2 cellular contexts compared by ENCODE assay signal in the genomic region with DNA sequence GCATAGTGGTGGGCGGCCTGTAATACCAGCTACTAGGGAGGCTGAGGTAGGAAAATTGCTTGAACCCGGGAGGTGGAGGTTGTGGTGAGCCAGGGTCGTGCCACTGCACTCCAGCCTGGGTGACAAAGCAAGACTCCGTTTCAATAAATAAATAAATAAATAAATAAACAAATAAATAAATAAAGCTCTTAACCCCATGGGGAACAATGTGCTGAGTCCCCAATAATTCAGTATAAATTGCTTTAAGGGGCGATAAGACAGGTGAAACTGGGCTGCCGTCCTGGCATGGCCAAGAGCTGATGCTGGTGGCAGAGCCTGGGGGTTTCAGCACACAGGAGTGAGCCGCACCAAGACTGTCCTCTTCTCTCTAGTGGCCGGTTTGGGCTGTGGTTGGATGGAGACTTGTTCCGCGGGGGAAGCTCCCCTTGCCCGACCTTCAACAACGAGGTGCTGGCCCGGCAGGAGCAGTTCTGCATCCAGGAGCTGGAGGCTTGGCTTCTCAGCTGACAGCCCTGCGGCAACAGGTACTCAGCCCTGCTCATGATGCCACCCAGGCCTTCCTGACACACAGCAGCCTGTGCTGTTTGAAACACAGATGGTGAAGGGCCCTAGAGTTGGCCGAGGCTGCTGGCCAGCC.
TF ChIP-seq lines count a peak whose summit lies in the region.

No MANE protein-coding gene starts in this region.

TF ChIP-seq in HEK293, 187 proteins besides CTCF, POLR2A, EP300 and RAD21 (continues in another document):
- no peak for TF ChIP-seq ZBTB21 (tag by site-specific recombination; IDR thresholded peaks at IDR 0.05)
- TF ChIP-seq, protein P1, sequence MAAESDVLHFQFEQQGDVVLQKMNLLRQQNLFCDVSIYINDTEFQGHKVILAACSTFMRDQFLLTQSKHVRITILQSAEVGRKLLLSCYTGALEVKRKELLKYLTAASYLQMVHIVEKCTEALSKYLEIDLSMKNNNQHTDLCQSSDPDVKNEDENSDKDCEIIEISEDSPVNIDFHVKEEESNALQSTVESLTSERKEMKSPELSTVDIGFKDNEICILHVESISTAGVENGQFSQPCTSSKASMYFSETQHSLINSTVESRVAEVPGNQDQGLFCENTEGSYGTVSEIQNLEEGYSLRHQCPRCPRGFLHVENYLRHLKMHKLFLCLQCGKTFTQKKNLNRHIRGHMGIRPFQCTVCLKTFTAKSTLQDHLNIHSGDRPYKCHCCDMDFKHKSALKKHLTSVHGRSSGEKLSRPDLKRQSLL (tag by site-specific recombination; IDR thresholded peaks at IDR 0.05) = no peak
- TF ChIP-seq ZNF169 (tag by site-specific recombination; IDR thresholded peaks at IDR 0.05) = no peak
- no peak for TF ChIP-seq ZNF747 (tag by site-specific recombination; IDR thresholded peaks at IDR 0.05)
- TF ChIP-seq ZNF394 (tag by site-specific recombination; IDR thresholded peaks at IDR 0.05; ENCODE audit: borderline replicate concordance) = peak; percentile 70; the same call in 1 of the 2 replicates
- TF ChIP-seq, protein P2, sequence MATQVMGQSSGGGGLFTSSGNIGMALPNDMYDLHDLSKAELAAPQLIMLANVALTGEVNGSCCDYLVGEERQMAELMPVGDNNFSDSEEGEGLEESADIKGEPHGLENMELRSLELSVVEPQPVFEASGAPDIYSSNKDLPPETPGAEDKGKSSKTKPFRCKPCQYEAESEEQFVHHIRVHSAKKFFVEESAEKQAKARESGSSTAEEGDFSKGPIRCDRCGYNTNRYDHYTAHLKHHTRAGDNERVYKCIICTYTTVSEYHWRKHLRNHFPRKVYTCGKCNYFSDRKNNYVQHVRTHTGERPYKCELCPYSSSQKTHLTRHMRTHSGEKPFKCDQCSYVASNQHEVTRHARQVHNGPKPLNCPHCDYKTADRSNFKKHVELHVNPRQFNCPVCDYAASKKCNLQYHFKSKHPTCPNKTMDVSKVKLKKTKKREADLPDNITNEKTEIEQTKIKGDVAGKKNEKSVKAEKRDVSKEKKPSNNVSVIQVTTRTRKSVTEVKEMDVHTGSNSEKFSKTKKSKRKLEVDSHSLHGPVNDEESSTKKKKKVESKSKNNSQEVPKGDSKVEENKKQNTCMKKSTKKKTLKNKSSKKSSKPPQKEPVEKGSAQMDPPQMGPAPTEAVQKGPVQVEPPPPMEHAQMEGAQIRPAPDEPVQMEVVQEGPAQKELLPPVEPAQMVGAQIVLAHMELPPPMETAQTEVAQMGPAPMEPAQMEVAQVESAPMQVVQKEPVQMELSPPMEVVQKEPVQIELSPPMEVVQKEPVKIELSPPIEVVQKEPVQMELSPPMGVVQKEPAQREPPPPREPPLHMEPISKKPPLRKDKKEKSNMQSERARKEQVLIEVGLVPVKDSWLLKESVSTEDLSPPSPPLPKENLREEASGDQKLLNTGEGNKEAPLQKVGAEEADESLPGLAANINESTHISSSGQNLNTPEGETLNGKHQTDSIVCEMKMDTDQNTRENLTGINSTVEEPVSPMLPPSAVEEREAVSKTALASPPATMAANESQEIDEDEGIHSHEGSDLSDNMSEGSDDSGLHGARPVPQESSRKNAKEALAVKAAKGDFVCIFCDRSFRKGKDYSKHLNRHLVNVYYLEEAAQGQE (tag by site-specific recombination; IDR thresholded peaks at IDR 0.05) = no peak
- TF ChIP-seq, protein P3, sequence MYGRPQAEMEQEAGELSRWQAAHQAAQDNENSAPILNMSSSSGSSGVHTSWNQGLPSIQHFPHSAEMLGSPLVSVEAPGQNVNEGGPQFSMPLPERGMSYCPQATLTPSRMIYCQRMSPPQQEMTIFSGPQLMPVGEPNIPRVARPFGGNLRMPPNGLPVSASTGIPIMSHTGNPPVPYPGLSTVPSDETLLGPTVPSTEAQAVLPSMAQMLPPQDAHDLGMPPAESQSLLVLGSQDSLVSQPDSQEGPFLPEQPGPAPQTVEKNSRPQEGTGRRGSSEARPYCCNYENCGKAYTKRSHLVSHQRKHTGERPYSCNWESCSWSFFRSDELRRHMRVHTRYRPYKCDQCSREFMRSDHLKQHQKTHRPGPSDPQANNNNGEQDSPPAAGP (tag by site-specific recombination; IDR thresholded peaks at IDR 0.05) = no peak
- TF ChIP-seq ZNF184 (tag by site-specific recombination; IDR thresholded peaks at IDR 0.05) = no peak
- TF ChIP-seq ZNF837 (tag by site-specific recombination; IDR thresholded peaks at IDR 0.05) = no peak
- TF ChIP-seq ZBTB20 (tag by site-specific recombination; IDR thresholded peaks at IDR 0.05) = no peak
- TF ChIP-seq ZNF610 (tag by site-specific recombination; IDR thresholded peaks at IDR 0.05; ENCODE audit: borderline replicate concordance) = no peak
- no peak for TF ChIP-seq YY2 (tag by site-specific recombination; IDR thresholded peaks at IDR 0.05)
- no peak for TF ChIP-seq MZF1 (tag by site-specific recombination; IDR thresholded peaks at IDR 0.05; ENCODE audit: borderline replicate concordance)
- TF ChIP-seq ZNF302 (tag by site-specific recombination; IDR thresholded peaks at IDR 0.05; ENCODE audit: low read depth) = no peak
- no peak for TF ChIP-seq ZBTB1 (tag by site-specific recombination; IDR thresholded peaks at IDR 0.05)
- TF ChIP-seq, protein P4, sequence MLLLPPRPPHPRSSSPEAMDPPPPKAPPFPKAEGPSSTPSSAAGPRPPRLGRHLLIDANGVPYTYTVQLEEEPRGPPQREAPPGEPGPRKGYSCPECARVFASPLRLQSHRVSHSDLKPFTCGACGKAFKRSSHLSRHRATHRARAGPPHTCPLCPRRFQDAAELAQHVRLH (tag by site-specific recombination; IDR thresholded peaks at IDR 0.05) = no peak
- no peak for TF ChIP-seq ZNF549 (tag by site-specific recombination; IDR thresholded peaks at IDR 0.05)
- no peak for TF ChIP-seq BCL11A (tag by site-specific recombination; IDR thresholded peaks at IDR 0.05; ENCODE audit: low read depth)
- TF ChIP-seq, protein P5, sequence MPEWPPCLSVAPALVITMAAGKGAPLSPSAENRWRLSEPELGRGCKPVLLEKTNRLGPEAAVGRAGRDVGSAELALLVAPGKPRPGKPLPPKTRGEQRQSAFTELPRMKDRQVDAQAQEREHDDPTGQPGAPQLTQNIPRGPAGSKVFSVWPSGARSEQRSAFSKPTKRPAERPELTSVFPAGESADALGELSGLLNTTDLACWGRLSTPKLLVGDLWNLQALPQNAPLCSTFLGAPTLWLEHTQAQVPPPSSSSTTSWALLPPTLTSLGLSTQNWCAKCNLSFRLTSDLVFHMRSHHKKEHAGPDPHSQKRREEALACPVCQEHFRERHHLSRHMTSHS (tag by site-specific recombination; IDR thresholded peaks at IDR 0.05) = no peak
- TF ChIP-seq ZNF623 (tag by site-specific recombination; IDR thresholded peaks at IDR 0.05) = peak; percentile 30; the same call in 1 of the 2 replicates
- TF ChIP-seq, protein P6, sequence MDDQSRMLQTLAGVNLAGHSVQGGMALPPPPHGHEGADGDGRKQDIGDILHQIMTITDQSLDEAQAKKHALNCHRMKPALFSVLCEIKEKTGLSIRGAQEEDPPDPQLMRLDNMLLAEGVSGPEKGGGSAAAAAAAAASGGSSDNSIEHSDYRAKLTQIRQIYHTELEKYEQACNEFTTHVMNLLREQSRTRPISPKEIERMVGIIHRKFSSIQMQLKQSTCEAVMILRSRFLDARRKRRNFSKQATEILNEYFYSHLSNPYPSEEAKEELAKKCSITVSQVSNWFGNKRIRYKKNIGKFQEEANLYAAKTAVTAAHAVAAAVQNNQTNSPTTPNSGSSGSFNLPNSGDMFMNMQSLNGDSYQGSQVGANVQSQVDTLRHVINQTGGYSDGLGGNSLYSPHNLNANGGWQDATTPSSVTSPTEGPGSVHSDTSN (CRISPR knock-in tag; IDR thresholded peaks at IDR 0.05) = no peak
- 0 out of 2 replicates have a peak, but pooled peaks have one; percentile 14 for TF ChIP-seq ZNF433 (tag by site-specific recombination; IDR thresholded peaks at IDR 0.05; ENCODE audit: low read depth)

TF ChIP-seq in HepG2, 621 proteins besides CTCF, POLR2A, EP300 and RAD21:
- no peak for TF ChIP-seq GATAD1 (CRISPR knock-in tag; IDR thresholded peaks at IDR 0.05)
- peak in 1 of 2 experiments; percentile 51; a peak in 2 of 4 replicates for TF ChIP-seq MAFK (conservative IDR thresholded peaks at IDR 0.05 in 1 of 2, IDR thresholded peaks at IDR 0.05 in 1 of 2; ENCODE audit: low read length in 2 of 2)
- TF ChIP-seq, protein P7, sequence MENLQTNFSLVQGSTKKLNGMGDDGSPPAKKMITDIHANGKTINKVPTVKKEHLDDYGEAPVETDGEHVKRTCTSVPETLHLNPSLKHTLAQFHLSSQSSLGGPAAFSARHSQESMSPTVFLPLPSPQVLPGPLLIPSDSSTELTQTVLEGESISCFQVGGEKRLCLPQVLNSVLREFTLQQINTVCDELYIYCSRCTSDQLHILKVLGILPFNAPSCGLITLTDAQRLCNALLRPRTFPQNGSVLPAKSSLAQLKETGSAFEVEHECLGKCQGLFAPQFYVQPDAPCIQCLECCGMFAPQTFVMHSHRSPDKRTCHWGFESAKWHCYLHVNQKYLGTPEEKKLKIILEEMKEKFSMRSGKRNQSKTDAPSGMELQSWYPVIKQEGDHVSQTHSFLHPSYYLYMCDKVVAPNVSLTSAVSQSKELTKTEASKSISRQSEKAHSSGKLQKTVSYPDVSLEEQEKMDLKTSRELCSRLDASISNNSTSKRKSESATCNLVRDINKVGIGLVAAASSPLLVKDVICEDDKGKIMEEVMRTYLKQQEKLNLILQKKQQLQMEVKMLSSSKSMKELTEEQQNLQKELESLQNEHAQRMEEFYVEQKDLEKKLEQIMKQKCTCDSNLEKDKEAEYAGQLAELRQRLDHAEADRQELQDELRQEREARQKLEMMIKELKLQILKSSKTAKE (CRISPR knock-in tag; IDR thresholded peaks at IDR 0.05; ENCODE audit: borderline replicate concordance) = no peak
- TF ChIP-seq ZNF768 (CRISPR knock-in tag; IDR thresholded peaks at IDR 0.05) = peak; percentile 46; the same call in 1 of the 2 replicates
- TF ChIP-seq, protein P8, sequence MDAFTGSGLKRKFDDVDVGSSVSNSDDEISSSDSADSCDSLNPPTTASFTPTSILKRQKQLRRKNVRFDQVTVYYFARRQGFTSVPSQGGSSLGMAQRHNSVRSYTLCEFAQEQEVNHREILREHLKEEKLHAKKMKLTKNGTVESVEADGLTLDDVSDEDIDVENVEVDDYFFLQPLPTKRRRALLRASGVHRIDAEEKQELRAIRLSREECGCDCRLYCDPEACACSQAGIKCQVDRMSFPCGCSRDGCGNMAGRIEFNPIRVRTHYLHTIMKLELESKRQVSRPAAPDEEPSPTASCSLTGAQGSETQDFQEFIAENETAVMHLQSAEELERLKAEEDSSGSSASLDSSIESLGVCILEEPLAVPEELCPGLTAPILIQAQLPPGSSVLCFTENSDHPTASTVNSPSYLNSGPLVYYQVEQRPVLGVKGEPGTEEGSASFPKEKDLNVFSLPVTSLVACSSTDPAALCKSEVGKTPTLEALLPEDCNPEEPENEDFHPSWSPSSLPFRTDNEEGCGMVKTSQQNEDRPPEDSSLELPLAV (CRISPR knock-in tag; conservative IDR thresholded peaks at IDR 0.05; ENCODE audit: low read depth) = no peak
- no peak for TF ChIP-seq MEIS1 (CRISPR knock-in tag; IDR thresholded peaks at IDR 0.05; ENCODE audit: borderline replicate concordance)
- no peak for TF ChIP-seq PAF1 (CRISPR knock-in tag; IDR thresholded peaks at IDR 0.05)
- TF ChIP-seq RARG (CRISPR knock-in tag; IDR thresholded peaks at IDR 0.05; ENCODE audit: low read depth) = no peak
